ENCODE assay signal across 6 cellular contexts in genomic region chr6:41297248-41297647, GRCh38. TPM values are rescaled to one million over a fixed set of nuclear protein-coding genes. Genes with fewer than 3 reads are reported as not detected.
"Had no signal": no experiment of that assay in that cellular context is flagged by ENCODE, and none has a peak within 500 bp of the region (broad histone marks: within the 10 kb centered on the region; RNA-seq: fewer than 3 reads in every experiment).

No MANE protein-coding gene starts in this region.

RNA-seq across cellular contexts. Expression of gene TREM1, which starts 10.8 kb away (rescaled TPM):
- total RNA-seq: SJSA1 had no signal

RNA-seq across cellular contexts. Expression of gene NCR2, which starts 38.2 kb away (rescaled TPM):
- total RNA-seq: LHCN-M2, MCF 10A, PC-3, Peyer's patch, Right ventricle myocardium superior, SJSA1 had no signal
